In genomic region chr2:190533175-190533967, GRCh38 we compare ENCODE assay signal across 1 cellular context.
TF ChIP-seq lines count a peak whose summit lies in the region.

No MANE protein-coding gene starts in this region.

TF ChIP-seq in HepG2, 621 proteins besides CTCF, POLR2A, EP300 and RAD21 (continued from another document and continues in another):
- TF ChIP-seq ZNF780A (CRISPR knock-in tag; IDR thresholded peaks at IDR 0.05) (no peak), RELA (CRISPR knock-in tag; IDR thresholded peaks at IDR 0.05) (no peak), KAT8 (CRISPR knock-in tag; IDR thresholded peaks at IDR 0.05) (no peak), E2F2 (CRISPR knock-in tag; IDR thresholded peaks at IDR 0.05; ENCODE audit: borderline replicate concordance) (0 out of 2 replicates have a peak, but pooled peaks have one; percentile 10), NFYC (CRISPR knock-in tag; IDR thresholded peaks at IDR 0.05) (no peak), ZNF180 (CRISPR knock-in tag; IDR thresholded peaks at IDR 0.05; ENCODE audit: borderline replicate concordance, low read depth) (no peak), NFATC3 (CRISPR knock-in tag; IDR thresholded peaks at IDR 0.05) (no peak), SIX1 (CRISPR knock-in tag; IDR thresholded peaks at IDR 0.05; ENCODE audit: borderline replicate concordance) (no peak), THAP7 (CRISPR knock-in tag; IDR thresholded peaks at IDR 0.05) (no peak), MLX (CRISPR knock-in tag; IDR thresholded peaks at IDR 0.05) (no peak), HNRNPK (IDR thresholded peaks at IDR 0.05; ENCODE audit: low read depth, low read length, poor library complexity, severe bottlenecking) (no peak), ZNF816 (CRISPR knock-in tag; IDR thresholded peaks at IDR 0.05; ENCODE audit: borderline replicate concordance) (no peak), ZNF432 (CRISPR knock-in tag; IDR thresholded peaks at IDR 0.05; ENCODE audit: borderline replicate concordance) (no peak), MED13 (CRISPR knock-in tag; IDR thresholded peaks at IDR 0.05) (no peak), ZNF605 (CRISPR knock-in tag; IDR thresholded peaks at IDR 0.05) (peak; percentile 57; the same call in 1 of the 2 replicates), BRCA1 (CRISPR knock-in tag; IDR thresholded peaks at IDR 0.05) (no peak), ZHX1 (CRISPR knock-in tag; IDR thresholded peaks at IDR 0.05; ENCODE audit: low read depth) (no peak), MAF1 (CRISPR knock-in tag; IDR thresholded peaks at IDR 0.05; ENCODE audit: borderline replicate concordance) (no peak), LCORL (IDR thresholded peaks at IDR 0.05) (no peak), LCORL (CRISPR knock-in tag; IDR thresholded peaks at IDR 0.05) (no peak), ZNF841 (CRISPR knock-in tag; IDR thresholded peaks at IDR 0.05; ENCODE audit: borderline replicate concordance) (no peak), NR2F6 (IDR thresholded peaks at IDR 0.05) (no peak), NR2F6 (CRISPR knock-in tag; IDR thresholded peaks at IDR 0.05) (no peak), ZBTB38 (CRISPR knock-in tag; IDR thresholded peaks at IDR 0.05) (no peak), CSRNP1 (CRISPR knock-in tag; IDR thresholded peaks at IDR 0.05) (no peak), KLF6 (CRISPR knock-in tag; IDR thresholded peaks at IDR 0.05) (no peak), SNRNP70 (IDR thresholded peaks at IDR 0.05; ENCODE audit: low read depth, low read length) (no peak), ZFYVE20 (CRISPR knock-in tag; IDR thresholded peaks at IDR 0.05; ENCODE audit: borderline replicate concordance, low read depth) (no peak), ZNF569 (CRISPR knock-in tag; IDR thresholded peaks at IDR 0.05; ENCODE audit: borderline replicate concordance) (no peak), ZSCAN5A (CRISPR knock-in tag; IDR thresholded peaks at IDR 0.05; ENCODE audit: borderline replicate concordance) (no peak), ZNF629 (CRISPR knock-in tag; conservative IDR thresholded peaks at IDR 0.05) (peak; percentile 95), KDM5A (IDR thresholded peaks at IDR 0.05; ENCODE audit: borderline replicate concordance, low read length) (no peak), RNF219 (CRISPR knock-in tag; IDR thresholded peaks at IDR 0.05) (no peak), ZNF468 (CRISPR knock-in tag; IDR thresholded peaks at IDR 0.05) (no peak), ZNF121 (CRISPR knock-in tag; IDR thresholded peaks at IDR 0.05) (no peak), ZNF235 (CRISPR knock-in tag; IDR thresholded peaks at IDR 0.05; ENCODE audit: borderline replicate concordance) (no peak), ZNF558 (CRISPR knock-in tag; IDR thresholded peaks at IDR 0.05; ENCODE audit: borderline replicate concordance) (no peak), HNF1B (CRISPR knock-in tag; IDR thresholded peaks at IDR 0.05) (no peak), USF2 (IDR thresholded peaks at IDR 0.05; ENCODE audit: low read depth, low read length) (no peak), USF2 (CRISPR knock-in tag; IDR thresholded peaks at IDR 0.05; ENCODE audit: borderline replicate concordance) (no peak), KLF12 (CRISPR knock-in tag; IDR thresholded peaks at IDR 0.05; ENCODE audit: borderline replicate concordance) (no peak), SOX6 (IDR thresholded peaks at IDR 0.05) (no peak), SOX6 (CRISPR knock-in tag; IDR thresholded peaks at IDR 0.05) (no peak), CHD4 (IDR thresholded peaks at IDR 0.05; ENCODE audit: borderline replicate concordance, low read length) (peak; percentile 26; the same call in 1 of the 2 replicates), PRMT3 (CRISPR knock-in tag; IDR thresholded peaks at IDR 0.05; ENCODE audit: borderline replicate concordance, low read depth) (no peak), THAP9 (CRISPR knock-in tag; IDR thresholded peaks at IDR 0.05; ENCODE audit: borderline replicate concordance) (no peak), KLF11 (CRISPR knock-in tag; IDR thresholded peaks at IDR 0.05) (no peak), ZNF616 (CRISPR knock-in tag; IDR thresholded peaks at IDR 0.05; ENCODE audit: low read depth) (no peak), GPN1 (CRISPR knock-in tag; IDR thresholded peaks at IDR 0.05; ENCODE audit: borderline replicate concordance) (no peak)
